Comparison of ENCODE assay signal across 1 cellular context in the genomic region with DNA sequence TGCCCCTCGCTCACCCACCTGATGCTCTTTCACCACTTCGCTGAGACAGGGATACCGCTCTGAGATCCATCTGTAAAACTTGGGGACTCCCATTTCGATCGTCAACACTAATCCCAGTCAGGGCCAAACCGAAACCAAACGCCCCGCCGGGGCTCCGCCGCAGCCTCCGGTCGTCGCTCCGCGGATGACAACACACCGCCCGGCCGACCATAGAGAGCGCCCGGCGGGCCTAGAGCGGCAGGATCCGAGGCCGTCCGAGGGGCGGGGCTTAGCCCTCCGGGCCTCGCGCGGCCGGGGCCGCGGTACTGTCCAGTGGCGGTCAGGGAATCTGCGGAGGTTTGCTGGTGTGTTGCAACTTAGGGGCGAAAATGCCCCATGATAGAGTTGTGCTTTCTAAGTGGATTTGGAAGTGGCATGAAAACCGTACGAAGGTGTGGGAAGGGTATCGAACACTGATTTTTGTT.
TF ChIP-seq lines count a peak whose summit lies in the region.

A gene with protein sequence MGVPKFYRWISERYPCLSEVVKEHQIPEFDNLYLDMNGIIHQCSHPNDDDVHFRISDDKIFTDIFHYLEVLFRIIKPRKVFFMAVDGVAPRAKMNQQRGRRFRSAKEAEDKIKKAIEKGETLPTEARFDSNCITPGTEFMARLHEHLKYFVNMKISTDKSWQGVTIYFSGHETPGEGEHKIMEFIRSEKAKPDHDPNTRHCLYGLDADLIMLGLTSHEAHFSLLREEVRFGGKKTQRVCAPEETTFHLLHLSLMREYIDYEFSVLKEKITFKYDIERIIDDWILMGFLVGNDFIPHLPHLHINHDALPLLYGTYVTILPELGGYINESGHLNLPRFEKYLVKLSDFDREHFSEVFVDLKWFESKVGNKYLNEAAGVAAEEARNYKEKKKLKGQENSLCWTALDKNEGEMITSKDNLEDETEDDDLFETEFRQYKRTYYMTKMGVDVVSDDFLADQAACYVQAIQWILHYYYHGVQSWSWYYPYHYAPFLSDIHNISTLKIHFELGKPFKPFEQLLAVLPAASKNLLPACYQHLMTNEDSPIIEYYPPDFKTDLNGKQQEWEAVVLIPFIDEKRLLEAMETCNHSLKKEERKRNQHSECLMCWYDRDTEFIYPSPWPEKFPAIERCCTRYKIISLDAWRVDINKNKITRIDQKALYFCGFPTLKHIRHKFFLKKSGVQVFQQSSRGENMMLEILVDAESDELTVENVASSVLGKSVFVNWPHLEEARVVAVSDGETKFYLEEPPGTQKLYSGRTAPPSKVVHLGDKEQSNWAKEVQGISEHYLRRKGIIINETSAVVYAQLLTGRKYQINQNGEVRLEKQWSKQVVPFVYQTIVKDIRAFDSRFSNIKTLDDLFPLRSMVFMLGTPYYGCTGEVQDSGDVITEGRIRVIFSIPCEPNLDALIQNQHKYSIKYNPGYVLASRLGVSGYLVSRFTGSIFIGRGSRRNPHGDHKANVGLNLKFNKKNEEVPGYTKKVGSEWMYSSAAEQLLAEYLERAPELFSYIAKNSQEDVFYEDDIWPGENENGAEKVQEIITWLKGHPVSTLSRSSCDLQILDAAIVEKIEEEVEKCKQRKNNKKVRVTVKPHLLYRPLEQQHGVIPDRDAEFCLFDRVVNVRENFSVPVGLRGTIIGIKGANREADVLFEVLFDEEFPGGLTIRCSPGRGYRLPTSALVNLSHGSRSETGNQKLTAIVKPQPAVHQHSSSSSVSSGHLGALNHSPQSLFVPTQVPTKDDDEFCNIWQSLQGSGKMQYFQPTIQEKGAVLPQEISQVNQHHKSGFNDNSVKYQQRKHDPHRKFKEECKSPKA (N-terminal part only) (minus strand): TSS at position 186 of the 464 bp plus-strand sequence. CDS start 93 bp downstream, at position 93.

TF ChIP-seq in liver, 16 proteins besides CTCF, POLR2A, EP300 and RAD21 (continued from another document):
- TF ChIP-seq EGR1 (IDR thresholded peaks at IDR 0.05; ENCODE audit: low read depth in 2 of 2) (no peak), RXRA (IDR thresholded peaks at IDR 0.05) (peak in 1 of 2 donors; percentile 32), JUND (IDR thresholded peaks at IDR 0.05) (no peak), HNF4G (IDR thresholded peaks at IDR 0.05) (peak; percentile 11), YY1 (IDR thresholded peaks at IDR 0.05) (peak; percentile 80), SP1 (IDR thresholded peaks at IDR 0.05) (peak; percentile 68), NR2F2 (IDR thresholded peaks at IDR 0.05) (no peak)
- TF ChIP-seq, protein P1, sequence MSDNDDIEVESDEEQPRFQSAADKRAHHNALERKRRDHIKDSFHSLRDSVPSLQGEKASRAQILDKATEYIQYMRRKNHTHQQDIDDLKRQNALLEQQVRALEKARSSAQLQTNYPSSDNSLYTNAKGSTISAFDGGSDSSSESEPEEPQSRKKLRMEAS (IDR thresholded peaks at IDR 0.05), result no peak
- TF ChIP-seq, protein P2, sequence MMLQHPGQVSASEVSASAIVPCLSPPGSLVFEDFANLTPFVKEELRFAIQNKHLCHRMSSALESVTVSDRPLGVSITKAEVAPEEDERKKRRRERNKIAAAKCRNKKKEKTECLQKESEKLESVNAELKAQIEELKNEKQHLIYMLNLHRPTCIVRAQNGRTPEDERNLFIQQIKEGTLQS (IDR thresholded peaks at IDR 0.05), result no peak
